ENCODE assay signal across 8 cellular contexts in the genomic region with DNA sequence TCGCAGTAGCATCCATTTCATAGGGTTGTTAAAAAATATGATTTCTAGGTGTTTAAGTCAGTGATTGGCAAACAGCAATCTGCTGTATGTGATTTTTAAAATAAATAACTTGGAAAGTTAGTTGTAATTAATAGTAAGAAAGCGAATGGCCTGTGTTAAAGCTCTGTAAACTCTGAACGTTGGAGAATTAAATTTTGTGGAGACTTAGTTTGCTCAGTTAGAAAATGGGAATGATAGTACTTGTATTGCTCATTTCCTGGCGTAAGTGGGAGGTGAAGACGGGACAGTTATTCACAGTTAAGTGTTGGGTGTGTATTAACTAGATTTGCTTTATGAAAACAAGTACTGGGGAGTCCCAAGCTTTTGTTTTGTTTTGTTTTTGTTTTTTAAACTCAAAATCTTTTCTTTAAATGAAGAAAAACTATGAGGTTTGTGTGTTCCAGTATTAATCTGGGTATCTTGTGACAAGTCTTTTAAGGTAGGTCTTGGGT. TPM values are rescaled to one million over a fixed set of nuclear protein-coding genes. Genes with fewer than 3 reads are reported as not detected.
DNase-seq lines count a peak whose midpoint lies in the region; ATAC-seq and TF ChIP-seq lines count a peak whose summit lies in the region.

No MANE protein-coding gene starts in this region.

- H3K14ac ChIP-seq in H9 (ENCODE audit: insufficient read depth, low read length) = no peak overlapping the region

- no peak overlapping the region for H2BK12ac ChIP-seq in H9 (ENCODE audit: insufficient read length, low read depth, low read length)

- H3K23me2 ChIP-seq in H9 (ENCODE audit: insufficient read length, low read depth, low read length, poor library complexity, severe bottlenecking) = peaks cover 5% of the 10 kb centered on the region

- no peak overlapping the region for H4K8ac ChIP-seq in H9 (replicated peaks; ENCODE audit: insufficient read length, low read depth, low read length)

- H3K9me2 ChIP-seq in SU-DHL-6 (replicated peaks; ENCODE audit: insufficient read depth, low read length) = no peaks in the 10 kb centered on the region

- H3K18ac ChIP-seq in H9 (ENCODE audit: insufficient read length, low read depth, low read length) = no peak overlapping the region

- H3K4me3 Mint-ChIP-seq in H9 (no peak overlapping the region; a peak in 1 of 5 replicates), glutamatergic neuron (ENCODE audit: unreplicated experiment) (peak overlapping the region; percentile 86)
- no peak overlapping the region for H3K4me3 Mint-ChIP-seq in T-helper 2 cell treated with Interferon-gamma antibody and Interleukin-4, amounts not matched to agents 5 μg/mL and 100 μg/mL, for 36 hours

- no peaks in the 10 kb centered on the region for H3K9me3 ChIP-seq in H9 (ENCODE audit: control insufficient read depth, low read depth, low read length)
- H3K9me3 ChIP-seq in SU-DHL-6 (ENCODE audit: insufficient read depth, low read length) = no peaks in the 10 kb centered on the region

- H4K5ac ChIP-seq in H9 (ENCODE audit: insufficient read length, low read depth, low read length) = no peak overlapping the region

- peaks cover 8 to 18% (median 13%) of the 10 kb centered on the region in 3 experiments; a peak in 6 of 7 replicates for H3K36me3 Mint-ChIP-seq in H9 (ENCODE audit: insufficient read depth in 1 of 3, low read depth in 3 of 3)
- no peaks in the 10 kb centered on the region for H3K36me3 Mint-ChIP-seq in glutamatergic neuron (ENCODE audit: unreplicated experiment)
- peaks cover 29% of the 10 kb centered on the region for H3K36me3 Mint-ChIP-seq in T-helper 2 cell treated with Interferon-gamma antibody and Interleukin-4, amounts not matched to agents 5 μg/mL and 100 μg/mL, for 36 hours (ENCODE audit: low read depth)

- no peak overlapping the region for H3K4ac ChIP-seq in H9 (ENCODE audit: low read depth, low read length)

- no peaks in the 10 kb centered on the region for H3K79me1 ChIP-seq in H9 (ENCODE audit: insufficient read depth, low read depth, low read length, poor library complexity, severe bottlenecking)

- H3K4me3 ChIP-seq in SU-DHL-6 (ENCODE audit: insufficient read depth, low read length, poor library complexity, severe bottlenecking) = peak overlapping the region; percentile 83
- peak overlapping the region; percentile 80 to 94 (median 91) for H3K4me3 ChIP-seq in skin epidermis

- H2AK5ac ChIP-seq in H9 (ENCODE audit: insufficient read length, low read length) = no peak overlapping the region

- H3K27ac Mint-ChIP-seq in H9 (peak overlapping the region; percentile 21 to 96 (median 95); a peak in 6 of 7 replicates), glutamatergic neuron (ENCODE audit: unreplicated experiment) (peak overlapping the region; percentile 56)
- no peak overlapping the region for H3K27ac Mint-ChIP-seq in T-helper 2 cell treated with Interferon-gamma antibody and Interleukin-4, amounts not matched to agents 5 μg/mL and 100 μg/mL, for 36 hours

- peaks cover 26% of the 10 kb centered on the region; the same call in 1 of the 2 replicates for H3K36me3 ChIP-seq in SU-DHL-6 (ENCODE audit: low read length)

- no peak for DNase-seq in H9
- no peak for DNase-seq in glutamatergic neuron
- DNase-seq in T-helper 2 cell treated with Interferon-gamma antibody and Interleukin-4, amounts not matched to agents 5 μg/mL and 100 μg/mL, for 36 hours (ENCODE audit: low spot score) = no peak
- no peak for DNase-seq in DMS79 (lab: John Stamatoyannopoulos, UW)

- no peak overlapping the region for H3K56ac ChIP-seq in H9 (ENCODE audit: insufficient read length, low read depth, low read length)

- no peak overlapping the region for H2BK5ac ChIP-seq in H9 (ENCODE audit: insufficient read length, low read length)

- no peak overlapping the region for H3K27ac ChIP-seq in H9 (ENCODE audit: insufficient read length, low read depth, low read length)
- H3K27ac ChIP-seq in SU-DHL-6 (ENCODE audit: low read depth, low read length) = peak overlapping the region; percentile 74
- peak overlapping the region in 17 of 21 experiments; percentile 89 to 99 (median 97) for H3K27ac ChIP-seq in skin epidermis

- no peak overlapping the region for H2AFZ ChIP-seq in H9 (ENCODE audit: low read length)
- no peak overlapping the region for H2AFZ ChIP-seq in SU-DHL-6 (ENCODE audit: low read depth, low read length, severe bottlenecking)

- no peaks in the 10 kb centered on the region for H3K4me1 ChIP-seq in H9 (ENCODE audit: insufficient read depth, low read length)

- H4K20me1 ChIP-seq in H9 (ENCODE audit: control insufficient read depth, insufficient read depth, insufficient read length) (no peaks in the 10 kb centered on the region), SU-DHL-6 (ENCODE audit: low read depth, low read length) (peaks cover 15% of the 10 kb centered on the region; the same call in 1 of the 2 replicates)

- TF ChIP-seq CTCF in H9 (conservative IDR thresholded peaks at IDR 0.05) (no peak), SU-DHL-6 (IDR thresholded peaks at IDR 0.05; ENCODE audit: insufficient read depth, low read length, poor library complexity, severe bottlenecking) (no peak), glutamatergic neuron (IDR thresholded peaks at IDR 0.05; ENCODE audit: partially characterized antibody, unreplicated experiment) (no peak)

- no peak overlapping the region for H2BK20ac ChIP-seq in H9 (ENCODE audit: low read depth, low read length, poor library complexity, severe bottlenecking)

- H3K27me3 Mint-ChIP-seq in H9 (ENCODE audit: low read depth) = no peaks in the 10 kb centered on the region
- H3K27me3 Mint-ChIP-seq in glutamatergic neuron (ENCODE audit: unreplicated experiment) = peaks cover 7% of the 10 kb centered on the region
- H3K27me3 Mint-ChIP-seq in T-helper 2 cell treated with Interferon-gamma antibody and Interleukin-4, amounts not matched to agents 5 μg/mL and 100 μg/mL, for 36 hours (ENCODE audit: low read depth) = no peaks in the 10 kb centered on the region

- no peak overlapping the region for H4K91ac ChIP-seq in H9 (ENCODE audit: insufficient read length, low read depth, low read length)

- H3F3A ChIP-seq in SU-DHL-6 (ENCODE audit: insufficient read depth) = peaks cover 37% of the 10 kb centered on the region; the same call in 1 of the 2 replicates

- no peaks in the 10 kb centered on the region for H3K9me3 Mint-ChIP-seq in H9
- peaks cover 4% of the 10 kb centered on the region for H3K9me3 Mint-ChIP-seq in glutamatergic neuron (ENCODE audit: unreplicated experiment)
- H3K9me3 Mint-ChIP-seq in T-helper 2 cell treated with Interferon-gamma antibody and Interleukin-4, amounts not matched to agents 5 μg/mL and 100 μg/mL, for 36 hours = no peaks in the 10 kb centered on the region

- WGBS in H9 (ENCODE audit: extremely low coverage, insufficient read length, low lambda C conversion rate) = 100% methylated on average over 1 of the region's 5 CpGs

- H3T11ph ChIP-seq in H9 (ENCODE audit: low read length) = no peak overlapping the region

- H3K9ac ChIP-seq in H9 (ENCODE audit: extremely low read depth, insufficient read length, low read length) (peak overlapping the region; percentile 87), SU-DHL-6 (ENCODE audit: low read length) (peak overlapping the region; percentile 98)

- H3K79me2 ChIP-seq in H9 (ENCODE audit: insufficient read depth, low read length) (peaks cover 40% of the 10 kb centered on the region; the same call in 1 of the 2 replicates), SU-DHL-6 (ENCODE audit: insufficient read depth, low read length) (peaks cover 58% of the 10 kb centered on the region)

- no peaks in the 10 kb centered on the region for H3K27me3 ChIP-seq in H9 (ENCODE audit: insufficient read depth, low read length)
- H3K27me3 ChIP-seq in SU-DHL-6 (ENCODE audit: low read length) = no peaks in the 10 kb centered on the region

- no peak overlapping the region for H2BK15ac ChIP-seq in H9 (ENCODE audit: low read depth, low read length)

- H3K4me1 Mint-ChIP-seq in H9 (peaks cover 30 to 31% of the 10 kb centered on the region in 2 experiments), glutamatergic neuron (ENCODE audit: low read depth, unreplicated experiment) (peaks cover 13% of the 10 kb centered on the region)
- H3K4me1 Mint-ChIP-seq in T-helper 2 cell treated with Interferon-gamma antibody and Interleukin-4, amounts not matched to agents 5 μg/mL and 100 μg/mL, for 36 hours (ENCODE audit: low read depth) = peaks cover 41% of the 10 kb centered on the region

- ATAC-seq in GM18907 (IDR thresholded peaks at IDR 0.05; ENCODE audit: unreplicated experiment) (no peak), GM18511 (IDR thresholded peaks at IDR 0.05; ENCODE audit: unreplicated experiment) (no peak)

- H2BK120ac ChIP-seq in H9 (ENCODE audit: low read depth, low read length, poor library complexity, severe bottlenecking) = no peak overlapping the region

- no peak overlapping the region for H3K23ac ChIP-seq in H9 (ENCODE audit: insufficient read length, low read depth, low read length)

- H3K4me2 ChIP-seq in H9 (ENCODE audit: insufficient read depth, insufficient read length, low read length) (peak overlapping the region; percentile 80), SU-DHL-6 (ENCODE audit: low read depth, low read length, poor library complexity, severe bottlenecking) (peak overlapping the region; percentile 85)

RNA-seq across cellular contexts. Expression of gene CACYBP, which starts 1.0 kb away (rescaled TPM):
- 202 and 208 TPM in 2 replicates for total RNA-seq in H9 (2021)
- total RNA-seq in glutamatergic neuron (ENCODE audit: unreplicated experiment) = 88.7 TPM

RNA-seq across cellular contexts. Expression of gene MRPS14, which starts 22.5 kb away (rescaled TPM):
- total RNA-seq in H9 (2021) (30.6 and 32.8 TPM in 2 replicates), glutamatergic neuron (ENCODE audit: unreplicated experiment) (35.3 TPM)
